Comparison of ENCODE assay signal across 8 cellular contexts in the genomic region with DNA sequence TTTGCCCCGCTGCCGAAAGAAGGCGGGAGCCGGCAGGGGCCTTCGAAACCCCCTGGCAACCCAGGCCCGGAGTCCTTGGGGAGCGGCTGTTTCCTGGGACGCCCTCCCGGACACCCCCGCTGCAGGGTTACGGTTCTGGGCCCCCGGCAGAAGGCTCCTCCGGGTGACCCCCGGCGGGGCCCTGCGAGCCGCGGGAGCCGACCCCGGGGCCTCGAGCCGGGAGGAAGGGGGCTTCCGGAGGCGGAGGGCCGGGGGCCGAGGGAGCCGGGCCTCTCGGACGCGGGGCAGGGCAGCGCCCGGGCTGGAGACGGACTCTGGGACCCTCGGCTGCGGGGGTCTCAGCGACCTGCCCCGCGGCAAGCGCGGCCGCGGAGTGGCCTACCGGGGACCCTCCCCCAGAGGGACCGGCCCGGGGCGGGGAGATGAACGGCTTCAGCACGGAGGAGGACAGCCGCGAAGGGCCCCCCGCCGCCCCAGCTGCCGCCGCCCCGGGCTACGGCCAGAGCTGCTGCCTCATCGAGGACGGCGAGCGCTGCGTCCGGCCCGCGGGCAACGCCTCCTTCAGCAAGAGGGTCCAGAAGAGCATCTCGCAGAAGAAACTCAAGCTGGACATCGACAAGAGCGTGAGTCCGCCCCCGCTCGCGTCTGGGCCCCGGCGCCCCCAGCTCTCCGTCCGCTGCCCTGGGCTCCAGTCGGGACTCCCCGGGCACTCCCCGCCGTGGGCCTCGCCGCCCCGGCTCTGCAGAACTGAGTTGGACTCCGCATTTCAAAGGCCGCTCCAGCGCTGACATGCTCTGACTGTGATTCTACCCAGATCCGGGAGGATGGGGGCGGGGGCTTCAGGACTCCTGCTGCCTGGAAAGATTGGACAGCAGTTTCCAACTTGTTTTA. TPM values are rescaled to one million over a fixed set of nuclear protein-coding genes. Genes with fewer than 3 reads are reported as not detected.
DNase-seq lines count a peak whose midpoint lies in the region; ATAC-seq and TF ChIP-seq lines count a peak whose summit lies in the region.

No MANE protein-coding gene starts in this region.

- CTCF ChIA-PET in A673 (lab: Charles Lee) (no interaction called here), T-cell (lab: Charles Lee) (no interaction called here)

- H3K27me3 ChIP-seq in A673 (replicated peaks; ENCODE audit: insufficient read depth, low read depth, low read length, poor library complexity), result no peaks in the 10 kb centered on the region
- no peaks in the 10 kb centered on the region; the same call in 1 of the 2 replicates for H3K27me3 ChIP-seq in iPS DF 6.9 (ENCODE audit: control insufficient read depth, insufficient read depth, low read length)

- no TSS peak for BruUV-seq in A673 (replicated peaks; lab: Mats Ljungman, UMichigan)

- H3K4me3 ChIP-seq in A673 (ENCODE audit: low read depth, low read length, poor library complexity, severe bottlenecking) (peak overlapping the region; percentile 62), astrocyte of the spinal cord (ENCODE audit: low read depth, low read length) (peak overlapping the region; percentile 65), iPS DF 6.9 (ENCODE audit: low read length) (peak overlapping the region; percentile 96)

- no CpG with 5 or more reads among the region's 88 CpGs for WGBS in iPS DF 6.9 (ENCODE audit: insufficient coverage, insufficient read length)

- peaks cover 61 to 67% (median 66%) of the 10 kb centered on the region in 3 donors for H3K4me1 Mint-ChIP-seq in T-cell

- TF ChIP-seq CTCF in A673 (conservative IDR thresholded peaks at IDR 0.05; ENCODE audit: low read depth, low read length) (no peak), astrocyte of the spinal cord (IDR thresholded peaks at IDR 0.05; ENCODE audit: low read depth, low read length) (no peak)

- in situ Hi-C loops in astrocyte of the spinal cord (cut with HindIII; ENCODE audit: low sequenced_read_pairs), result no loop called here

- DNase-seq in A673 (ENCODE audit: low spot score) (peak; percentile 41), T-cell (peak in 26 of 34 experiments; percentile 2 to 41 (median 23)), astrocyte of the spinal cord (ENCODE audit: low read depth, low spot score) (peak; percentile 71), iPS DF 6.9 (ENCODE audit: low read depth, low spot score) (no peak), retina (peak; percentile 86), NCI-H128 (lab: John Stamatoyannopoulos, UW; ENCODE audit: unreplicated experiment) (no peak)

- intact Hi-C loops in A673 (cut with micrococcal nuclease; ENCODE audit: unreplicated experiment), result no loop called here

- H3K36me3 Mint-ChIP-seq in T-cell, result peaks cover 26% of the 10 kb centered on the region

- H3K36me3 ChIP-seq in A673 (ENCODE audit: insufficient read depth, low read length, poor library complexity, severe bottlenecking) (no peaks in the 10 kb centered on the region), iPS DF 6.9 (ENCODE audit: control insufficient read depth, insufficient read depth, low read length) (no peaks in the 10 kb centered on the region; the same call in 1 of the 2 replicates)

- H3K9me3 ChIP-seq in A673 (ENCODE audit: low read depth, low read length, poor library complexity, severe bottlenecking) (no peaks in the 10 kb centered on the region), iPS DF 6.9 (ENCODE audit: control insufficient read depth, insufficient read depth, low read length) (no peaks in the 10 kb centered on the region)

- H3K4me1 ChIP-seq in A673 (ENCODE audit: insufficient read depth, low read length, poor library complexity, severe bottlenecking) (peaks cover 8% of the 10 kb centered on the region), iPS DF 6.9 (ENCODE audit: control insufficient read depth, insufficient read depth, low read length) (no peaks in the 10 kb centered on the region)

- H3K9me3 Mint-ChIP-seq in T-cell, result no peaks in the 10 kb centered on the region

- H3K27ac Mint-ChIP-seq in T-cell, result peak overlapping the region; percentile 82 to 86

- peak overlapping the region; percentile 90 to 99 (median 90) for H3K4me3 Mint-ChIP-seq in T-cell

- POLR2A ChIA-PET in A673 (lab: Charles Lee; ENCODE audit: low non-redundant PET), result interaction anchor here (0.6 kb wide), 1 partner anchor 280 kb away, joined by 4 read pairs; no protein-coding TSS in a partner anchor
- POLR2A ChIA-PET in T-cell (lab: Charles Lee), result no interaction called here

- peak; percentile 0 for ATAC-seq in GM18870 (IDR thresholded peaks at IDR 0.05; ENCODE audit: unreplicated experiment)
- ATAC-seq in HG03139 (IDR thresholded peaks at IDR 0.05; ENCODE audit: unreplicated experiment), result peak; percentile 10
- ATAC-seq in T-cell (replicated peaks in 1 of 4), result peak; percentile 15 to 27 (median 16)

- H3K27me3 Mint-ChIP-seq in T-cell, result no peaks in the 10 kb centered on the region

- H3K27ac ChIP-seq in A673 (ENCODE audit: low read depth, low read length, poor library complexity, severe bottlenecking), result peak overlapping the region; percentile 79
- H3K27ac ChIP-seq in iPS DF 6.9 (ENCODE audit: low read length), result no peak overlapping the region

RNA-seq across cellular contexts. Expression of gene SAP30L, which starts 0.6 kb away (rescaled TPM):
- total RNA-seq in A673 (2021) (29.2 and 32.0 TPM in 2 replicates), T-cell (10 to 100 TPM; 32.5 to 48.4 (median 38.1) TPM)

RNA-seq across cellular contexts. Expression of gene HAND1, which starts 31.6 kb away (rescaled TPM):
- not detected in 2 replicates for total RNA-seq in A673 (2021)
- not detected for total RNA-seq in T-cell

Comparison
In these comparisons a context has a peak if more than half of its experiments do, and no peak if none do; other contexts are left out.
1. DNase-seq: peak in A673 (single experiment), T-cell (26 of 34), astrocyte of the spinal cord (single experiment) and retina (single experiment); none in iPS DF 6.9 (single experiment) and NCI-H128 (single experiment).
2. Peak in every context shown above with its lines, with median percentiles within 50 percentile points of each other: H3K4me3 ChIP-seq and ATAC-seq.